8 cellular contexts compared by ENCODE assay signal in the genomic region with DNA sequence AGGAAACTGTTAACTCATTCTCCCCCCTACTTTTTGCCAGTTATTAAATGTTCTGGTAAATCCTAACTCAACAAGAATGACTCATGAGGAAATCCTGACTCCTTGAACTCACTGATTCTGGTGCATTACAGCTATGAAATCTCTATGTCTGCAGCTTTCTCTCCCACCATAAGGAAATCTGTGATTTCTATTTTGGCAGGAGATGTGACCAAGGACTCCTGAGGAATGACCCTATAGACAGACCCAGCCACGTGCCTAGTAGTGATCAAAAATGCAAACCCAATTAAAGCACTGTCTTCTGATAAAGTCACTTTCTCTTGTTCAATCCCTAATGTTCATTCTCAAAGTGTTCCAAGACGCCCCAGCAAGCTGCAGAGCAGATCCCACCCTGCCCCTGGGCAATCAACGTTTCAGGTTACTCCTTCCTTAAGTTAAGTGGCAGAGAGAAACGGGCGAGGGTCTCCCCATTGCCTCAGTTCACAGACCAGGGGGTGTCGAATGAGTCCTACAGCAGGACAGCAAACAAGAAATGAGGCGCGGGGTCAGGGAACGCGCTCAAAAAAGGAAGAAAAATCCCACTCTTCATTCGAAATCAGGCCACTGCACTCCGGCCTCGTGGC. TPM values are rescaled to one million over a fixed set of nuclear protein-coding genes. Genes with fewer than 3 reads are reported as not detected.
A peak's percentile ranks its signal among the peaks of the same experiment; 100 is the strongest.
DNase-seq lines count a peak whose midpoint lies in the region; ATAC-seq and TF ChIP-seq lines count a peak whose summit lies in the region.

No MANE protein-coding gene starts in this region.

- in situ Hi-C loops in GM13977 (cut with MboI; ENCODE audit: low pct_unique_long_range_greater_than_20kb, low sequenced_read_pairs, unreplicated experiment) = no loop called here

- peak overlapping the region; percentile 57 to 80 (median 71) for H3K4me3 ChIP-seq in liver (ENCODE audit: low read depth in 1 of 3, low read length in 3 of 3)

- CTCF ChIA-PET in MCF 10A (lab: Yijun Ruan, JAX) = interaction anchor here (0.6 to 15.6 kb wide), 31 partner anchors 10 to 512 kb away, joined by 3 to 226 read pairs (median 5); a partner anchor contains a TSS

- no peak for ATAC-seq in HG03039 (IDR thresholded peaks at IDR 0.05; ENCODE audit: unreplicated experiment)

- POLR2A ChIA-PET in MCF 10A (lab: Yijun Ruan, JAX) = interaction anchor here (0.6 to 13.7 kb wide), 40 partner anchors 9 to 1512 kb away, joined by 3 to 421 read pairs (median 5); a partner anchor contains a TSS

- no peaks in the 10 kb centered on the region for H3K9me3 Mint-ChIP-seq in MCF 10A (ENCODE audit: unreplicated experiment)

- DNase-seq in ELR (ENCODE audit: low read depth) (peak; percentile 73), NCI-H1092 treated with DMSO at 0.1 percent for 48 hours (lab: John Stamatoyannopoulos, UW) (peak; percentile 70), MCF 10A (ENCODE audit: unreplicated experiment) (peak; percentile 72), superior temporal gyrus (ENCODE audit: extremely low spot score) (peak; percentile 57), GM13977 (ENCODE audit: low spot score) (no peak), NCI-H2107 treated with DMSO at 0.1 percent for 48 hours (lab: John Stamatoyannopoulos, UW; ENCODE audit: unreplicated experiment) (no peak)

- H3K27ac Mint-ChIP-seq in MCF 10A (ENCODE audit: low read depth, unreplicated experiment) = peak overlapping the region; percentile 90

- H3K27me3 ChIP-seq in liver (ENCODE audit: control insufficient read depth in 4 of 4, insufficient read depth in 4 of 4, low read length in 3 of 4) = no peaks in the 10 kb centered on the region

- no peaks in the 10 kb centered on the region for H3K9me3 ChIP-seq in liver (ENCODE audit: control insufficient read depth in 4 of 4, low read length in 3 of 4)

- no peaks in the 10 kb centered on the region for H3K36me3 ChIP-seq in liver (ENCODE audit: control insufficient read depth in 4 of 4, insufficient read depth in 3 of 4, low read depth in 1 of 4, low read length in 3 of 4)

- TSS peak; percentile 75 for BruUV-seq in MCF 10A (replicated peaks; lab: Mats Ljungman, UMichigan)

- H3K4me3 Mint-ChIP-seq in MCF 10A (ENCODE audit: unreplicated experiment) = peak overlapping the region; percentile 97

- H3K36me3 Mint-ChIP-seq in MCF 10A (ENCODE audit: insufficient read depth, unreplicated experiment) = peaks cover 46% of the 10 kb centered on the region

- WGBS in liver = 9% methylated on average over 13 of the region's 13 CpGs

- TF ChIP-seq CTCF in MCF 10A (IDR thresholded peaks at IDR 0.05; ENCODE audit: unreplicated experiment) (no peak), liver (IDR thresholded peaks at IDR 0.05; ENCODE audit: low read depth, low read length, missing input control) (no peak), GM13977 (IDR thresholded peaks at IDR 0.05; ENCODE audit: extremely low read depth, insufficient read depth, missing control alignments) (no peak)

- peak overlapping the region in 1 of 2 donors; percentile 78 for H3K9ac ChIP-seq in liver (ENCODE audit: low read depth in 1 of 2, low read length in 2 of 2)

- H3K27me3 Mint-ChIP-seq in MCF 10A (ENCODE audit: insufficient read depth, unreplicated experiment) = no peaks in the 10 kb centered on the region

- H3K4me1 ChIP-seq in liver (ENCODE audit: control insufficient read depth in 4 of 4, insufficient read depth in 4 of 4, low read length in 3 of 4) = peaks cover 0 to 11% (median 6%) of the 10 kb centered on the region in 4 donors

- TF ChIP-seq RAD21 in liver (IDR thresholded peaks at IDR 0.05) = no peak

- H3K27ac ChIP-seq in liver (ENCODE audit: low read depth in 1 of 2, low read length in 2 of 2) = peak overlapping the region; percentile 83 to 89

- intact Hi-C loops in MCF 10A (cut with micrococcal nuclease) = loop anchor here (1.0 kb wide), 1 partner anchor 251 kb away; a partner anchor contains a TSS

- H3K4me1 Mint-ChIP-seq in MCF 10A (ENCODE audit: insufficient read depth, unreplicated experiment) = peaks cover 23% of the 10 kb centered on the region

TF ChIP-seq in liver, 16 proteins besides CTCF, POLR2A, EP300 and RAD21:
- TF ChIP-seq TAF1 (conservative IDR thresholded peaks at IDR 0.05) (no peak), JUND (IDR thresholded peaks at IDR 0.05) (peak in 1 of 2 donors; percentile 39)

RNA-seq across cellular contexts. Expression of a gene that starts 0.8 kb away (rescaled TPM):
- total RNA-seq in MCF 10A (2022) (31.5 and 42.6 TPM in 2 replicates), liver (1 to 10 TPM; 2.6 to 4.9 TPM)
- 1 to 10 TPM; 3.9 to 10.0 TPM for polyA plus RNA-seq in liver

Comparison
In these comparisons a context has a peak if more than half of its experiments do, and no peak if none do; other contexts are left out.
1. DNase-seq: peak in ELR (single experiment), NCI-H1092 treated with DMSO at 0.1 percent for 48 hours (single experiment), MCF 10A (single experiment) and superior temporal gyrus (single experiment); none in GM13977 (single experiment) and NCI-H2107 treated with DMSO at 0.1 percent for 48 hours (single experiment).